In the genomic region with DNA sequence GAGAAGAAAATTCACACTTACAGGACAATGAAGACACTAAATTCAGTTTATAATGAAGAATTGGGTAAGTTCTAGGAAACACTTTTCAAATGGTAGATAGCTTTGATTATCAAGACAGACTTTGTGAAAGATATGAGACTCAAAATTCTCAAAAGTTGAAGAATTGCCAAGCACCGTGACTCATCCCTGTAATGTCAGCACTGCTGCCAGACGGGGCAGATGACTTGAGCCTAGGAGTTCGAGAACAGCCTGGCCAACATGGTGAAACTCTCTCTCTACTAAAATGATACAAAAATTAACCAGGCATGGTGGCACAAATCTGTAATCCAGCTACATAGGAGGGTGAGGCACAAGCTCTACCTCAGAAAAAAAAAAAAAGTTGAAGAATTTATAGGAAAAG, we compare ENCODE assay signal across 19 cellular contexts.
"Had no signal": no experiment of that assay in that cellular context is flagged by ENCODE, and none has a peak within 500 bp of the region (broad histone marks: within the 10 kb centered on the region; RNA-seq: fewer than 3 reads in every experiment).

No MANE protein-coding gene starts in this region.

- H3K9me3 ChIP-seq: gastroesophageal sphincter, left ventricle myocardium inferior, neutrophil, sigmoid colon, upper lobe of left lung had no signal

- ATAC-seq: gastroesophageal sphincter; heart right ventricle; natural killer cell; stimulated activated naive CD8-positive, alpha-beta T cell treated with anti-CD3 and anti-CD28 coated beads, Interleukin-15, amount 100 ng/mL, for 72 hours; T-helper 17 cell had no signal

- DNase-seq: activated CD4-positive, alpha-beta T cell treated with anti-CD3 and anti-CD28 coated beads, Interleukin-2, amount 10 ng/mL, durations not matched to agents 7 days and 5 days; activated CD8-positive, alpha-beta memory T cell treated with anti-CD3 and anti-CD28 coated beads, Interleukin-2, amount 50 U/mL, for 48 hours; activated gamma-delta T cell treated with Interleukin-2 at 50 U/mL for 16 hours; activated naive CD8-positive, alpha-beta T cell treated with anti-CD3 and anti-CD28 coated beads, Interleukin-2, amount 10 ng/mL, durations not matched to agents 7 days and 5 days; brain microvascular endothelial cell; effector memory CD4-positive, alpha-beta T cell; heart right ventricle; left ventricle myocardium inferior; mesenchymal stem cell; natural killer cell; sigmoid colon; spleen; stimulated activated naive CD8-positive, alpha-beta T cell treated with anti-CD3 and anti-CD28 coated beads, Interleukin-15, amount 100 ng/mL, for 72 hours; T-helper 17 cell; upper lobe of left lung had no signal

- H3K36me3 ChIP-seq: brain microvascular endothelial cell, gastroesophageal sphincter, heart right ventricle, left ventricle myocardium inferior, neutrophil, sigmoid colon, spleen, upper lobe of left lung had no signal

- H3K27ac ChIP-seq: brain microvascular endothelial cell, epithelial cell of prostate, gastroesophageal sphincter, heart right ventricle, left ventricle myocardium inferior, neutrophil, parathyroid adenoma, sigmoid colon, spleen, upper lobe of left lung had no signal

- H3K4me1 ChIP-seq: heart right ventricle, left ventricle myocardium inferior, parathyroid adenoma, spleen, upper lobe of left lung had no signal

- H3K9ac ChIP-seq: parathyroid adenoma had no signal

- H3K4me3 ChIP-seq: gastroesophageal sphincter, heart right ventricle, left ventricle myocardium inferior, sigmoid colon, spleen, upper lobe of left lung had no signal

- H3K27me3 ChIP-seq: brain microvascular endothelial cell, gastroesophageal sphincter, heart right ventricle, neutrophil, sigmoid colon, spleen, upper lobe of left lung had no signal
